Comparison of ENCODE assay signal across 8 cellular contexts in genomic region chr22:37657590-37658132, GRCh38. TPM values are rescaled to one million over a fixed set of nuclear protein-coding genes. Genes with fewer than 3 reads are reported as not detected.
DNase-seq lines count a peak whose midpoint lies in the region; ATAC-seq lines count a peak whose summit lies in the region.

No MANE protein-coding gene starts in this region.

- intact Hi-C loops in dendritic cell treated with granulocyte-macrophage colony-stimulating factor and Interleukin-4, amounts not matched to agents 40 ng/mL and 50 ng/mL, for 4 days (cut with micrococcal nuclease) = loop anchor here (1.0 kb wide), 1 partner anchor 20 kb away; no protein-coding TSS in a partner anchor

- peak overlapping the region; percentile 81 for H3K4me3 Mint-ChIP-seq in dendritic cell treated with granulocyte-macrophage colony-stimulating factor and Interleukin-4, amounts not matched to agents 40 ng/mL and 50 ng/mL, for 4 days
- H3K4me3 Mint-ChIP-seq in natural killer cell treated with Interleukin-12 subunit alpha and Interleukin-12 subunit beta and Interleukin-15 and Interleukin-18, amount 100 ng/mL, for 72 hours = peak overlapping the region; percentile 84

- H3K27me3 Mint-ChIP-seq in dendritic cell treated with granulocyte-macrophage colony-stimulating factor and Interleukin-4, amounts not matched to agents 40 ng/mL and 50 ng/mL, for 4 days = no peaks in the 10 kb centered on the region
- H3K27me3 Mint-ChIP-seq in natural killer cell treated with Interleukin-12 subunit alpha and Interleukin-12 subunit beta and Interleukin-15 and Interleukin-18, amount 100 ng/mL, for 72 hours = no peaks in the 10 kb centered on the region

- H3K4me1 Mint-ChIP-seq in dendritic cell treated with granulocyte-macrophage colony-stimulating factor and Interleukin-4, amounts not matched to agents 40 ng/mL and 50 ng/mL, for 4 days (ENCODE audit: low read depth) = peaks cover 56% of the 10 kb centered on the region
- H3K4me1 Mint-ChIP-seq in natural killer cell treated with Interleukin-12 subunit alpha and Interleukin-12 subunit beta and Interleukin-15 and Interleukin-18, amount 100 ng/mL, for 72 hours (ENCODE audit: low read depth in 2 of 2) = peaks cover 40% of the 10 kb centered on the region in 2 donors

- H3K9me3 Mint-ChIP-seq in dendritic cell treated with granulocyte-macrophage colony-stimulating factor and Interleukin-4, amounts not matched to agents 40 ng/mL and 50 ng/mL, for 4 days = no peaks in the 10 kb centered on the region
- H3K9me3 Mint-ChIP-seq in natural killer cell treated with Interleukin-12 subunit alpha and Interleukin-12 subunit beta and Interleukin-15 and Interleukin-18, amount 100 ng/mL, for 72 hours = no peaks in the 10 kb centered on the region

- peak overlapping the region; percentile 86 for H3K27ac Mint-ChIP-seq in dendritic cell treated with granulocyte-macrophage colony-stimulating factor and Interleukin-4, amounts not matched to agents 40 ng/mL and 50 ng/mL, for 4 days
- peak overlapping the region; percentile 77 to 95 for H3K27ac Mint-ChIP-seq in natural killer cell treated with Interleukin-12 subunit alpha and Interleukin-12 subunit beta and Interleukin-15 and Interleukin-18, amount 100 ng/mL, for 72 hours

- H3K4me3 ChIP-seq in GM08714 (ENCODE audit: low read length) = peak overlapping the region; percentile 59; the same call in 1 of the 2 replicates

- DNase-seq in NCI-H69 (lab: John Stamatoyannopoulos, UW) (peak; percentile 56), NCI-H2196 (lab: John Stamatoyannopoulos, UW; ENCODE audit: unreplicated experiment) (no peak), NCI-H345 treated with DMSO at 0.1 percent for 48 hours (lab: John Stamatoyannopoulos, UW; ENCODE audit: unreplicated experiment) (no peak)
- no peak for DNase-seq in natural killer cell treated with Interleukin-12 subunit alpha and Interleukin-12 subunit beta and Interleukin-15 and Interleukin-18, amount 100 ng/mL, for 72 hours (ENCODE audit: low spot score)
- no peak for DNase-seq in stimulated activated CD4-positive, alpha-beta T cell treated with anti-CD3 and anti-CD28 coated beads, Interleukin-1b, Interleukin-23, amount 100 ng/mL, for 48 hours
- DNase-seq in stimulated activated CD4-positive, alpha-beta T cell treated with anti-CD3 and anti-CD28 coated beads, Interleukin-2, amount 100 ng/mL, for 24 hours = no peak

- no peak for ATAC-seq in natural killer cell treated with Interleukin-12 subunit alpha and Interleukin-12 subunit beta and Interleukin-15 and Interleukin-18, amount 100 ng/mL, for 72 hours

- H3K36me3 Mint-ChIP-seq in dendritic cell treated with granulocyte-macrophage colony-stimulating factor and Interleukin-4, amounts not matched to agents 40 ng/mL and 50 ng/mL, for 4 days (ENCODE audit: low read depth) = peaks cover 43% of the 10 kb centered on the region
- H3K36me3 Mint-ChIP-seq in natural killer cell treated with Interleukin-12 subunit alpha and Interleukin-12 subunit beta and Interleukin-15 and Interleukin-18, amount 100 ng/mL, for 72 hours = no peaks in the 10 kb centered on the region

RNA-seq across cellular contexts. Expression of gene PDXP, which starts 0.9 kb away (rescaled TPM):
- total RNA-seq in natural killer cell treated with Interleukin-12 subunit alpha and Interleukin-12 subunit beta and Interleukin-15 and Interleukin-18, amount 100 ng/mL, for 72 hours = 10 to 100 TPM; 43.9 to 58.4 TPM

RNA-seq across cellular contexts. Expression of gene LGALS1, which starts 17.8 kb away (rescaled TPM):
- total RNA-seq in natural killer cell treated with Interleukin-12 subunit alpha and Interleukin-12 subunit beta and Interleukin-15 and Interleukin-18, amount 100 ng/mL, for 72 hours = 100 to 1,000 TPM; 290 to 675 TPM

RNA-seq across cellular contexts. Expression of gene SH3BP1, which starts 18.2 kb away (rescaled TPM):
- 100 to 1,000 TPM; 160 to 229 TPM for total RNA-seq in natural killer cell treated with Interleukin-12 subunit alpha and Interleukin-12 subunit beta and Interleukin-15 and Interleukin-18, amount 100 ng/mL, for 72 hours

RNA-seq across cellular contexts. Expression of gene NOL12, which starts 28.5 kb away (rescaled TPM):
- 10 to 100 TPM; 37.4 to 48.3 TPM for total RNA-seq in natural killer cell treated with Interleukin-12 subunit alpha and Interleukin-12 subunit beta and Interleukin-15 and Interleukin-18, amount 100 ng/mL, for 72 hours

RNA-seq across cellular contexts. Expression of gene TRIOBP, which starts 39.2 kb away (rescaled TPM):
- total RNA-seq in natural killer cell treated with Interleukin-12 subunit alpha and Interleukin-12 subunit beta and Interleukin-15 and Interleukin-18, amount 100 ng/mL, for 72 hours = 10 to 100 TPM; 29.9 to 35.1 TPM
